Comparison of ENCODE assay signal across 8 cellular contexts in the genomic region with DNA sequence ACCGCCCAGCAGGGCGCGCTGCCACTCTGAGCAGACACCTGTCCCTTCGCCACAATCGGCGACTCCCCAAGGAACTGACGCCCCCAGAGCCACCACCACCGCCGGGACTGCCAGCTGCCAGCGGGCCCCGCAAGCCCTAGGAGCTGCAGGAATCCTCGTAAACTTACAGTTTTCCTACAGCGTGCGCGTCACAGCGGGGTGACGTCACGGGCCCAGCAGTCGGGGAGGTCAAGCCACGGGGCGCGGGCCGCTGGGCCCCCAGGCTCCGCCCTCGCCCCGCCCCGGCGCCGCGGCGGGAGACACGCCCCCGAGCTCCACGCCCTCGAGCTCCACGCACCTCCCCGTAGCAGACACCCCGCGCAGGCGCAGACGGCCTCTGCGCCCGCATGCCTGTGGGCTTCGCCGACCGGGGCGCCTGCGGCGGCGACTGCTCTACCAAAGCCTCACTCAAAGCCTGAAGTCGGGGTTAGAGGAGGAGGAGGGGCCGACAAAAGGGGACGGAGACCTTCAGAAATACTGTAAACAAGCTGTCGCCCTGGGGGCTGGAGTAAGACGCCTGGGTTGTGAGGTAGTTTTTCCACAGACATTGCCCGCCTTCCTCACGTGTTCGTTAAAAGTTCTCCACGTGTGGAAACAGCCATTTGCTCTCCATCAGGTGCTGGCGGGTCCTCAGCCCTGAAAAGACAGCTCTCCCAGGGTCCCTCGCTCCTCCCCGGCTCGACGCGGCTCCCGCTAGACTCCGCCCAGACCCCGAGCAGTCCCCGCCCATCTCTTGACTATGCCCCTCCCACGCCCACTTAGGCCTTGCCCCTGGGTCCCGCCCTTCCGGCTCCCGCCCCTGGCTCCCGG. TPM values are rescaled to one million over a fixed set of nuclear protein-coding genes. Genes with fewer than 3 reads are reported as not detected.
A peak's percentile ranks its signal among the peaks of the same experiment; 100 is the strongest.
DNase-seq lines count a peak whose midpoint lies in the region; ATAC-seq and TF ChIP-seq lines count a peak whose summit lies in the region.

A gene with protein sequence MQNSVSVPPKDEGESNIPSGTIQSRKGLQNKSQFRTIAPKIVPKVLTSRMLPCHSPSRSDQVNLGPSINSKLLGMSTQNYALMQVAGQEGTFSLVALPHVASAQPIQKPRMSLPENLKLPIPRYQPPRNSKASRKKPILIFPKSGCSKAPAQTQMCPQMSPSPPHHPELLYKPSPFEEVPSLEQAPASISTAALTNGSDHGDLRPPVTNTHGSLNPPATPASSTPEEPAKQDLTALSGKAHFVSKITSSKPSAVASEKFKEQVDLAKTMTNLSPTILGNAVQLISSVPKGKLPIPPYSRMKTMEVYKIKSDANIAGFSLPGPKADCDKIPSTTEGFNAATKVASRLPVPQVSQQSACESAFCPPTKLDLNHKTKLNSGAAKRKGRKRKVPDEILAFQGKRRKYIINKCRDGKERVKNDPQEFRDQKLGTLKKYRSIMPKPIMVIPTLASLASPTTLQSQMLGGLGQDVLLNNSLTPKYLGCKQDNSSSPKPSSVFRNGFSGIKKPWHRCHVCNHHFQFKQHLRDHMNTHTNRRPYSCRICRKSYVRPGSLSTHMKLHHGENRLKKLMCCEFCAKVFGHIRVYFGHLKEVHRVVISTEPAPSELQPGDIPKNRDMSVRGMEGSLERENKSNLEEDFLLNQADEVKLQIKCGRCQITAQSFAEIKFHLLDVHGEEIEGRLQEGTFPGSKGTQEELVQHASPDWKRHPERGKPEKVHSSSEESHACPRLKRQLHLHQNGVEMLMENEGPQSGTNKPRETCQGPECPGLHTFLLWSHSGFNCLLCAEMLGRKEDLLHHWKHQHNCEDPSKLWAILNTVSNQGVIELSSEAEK (minus strand): TSS at position 200 of the 849 bp plus-strand sequence. CDS start 154,831 bp downstream, outside the sequence.

- H3K4me1 ChIP-seq in BE2C, result no peaks in the 10 kb centered on the region

- peak; percentile 60 for TF ChIP-seq POLR2A in GM19099 (IDR thresholded peaks at IDR 0.05; ENCODE audit: extremely low read depth, insufficient read length, low read depth)

- H3K9me3 ChIP-seq in BE2C, result no peaks in the 10 kb centered on the region

- H3K27me3 Mint-ChIP-seq in chondrocyte (ENCODE audit: low read depth), result no peaks in the 10 kb centered on the region

- H3K9me3 Mint-ChIP-seq in chondrocyte (ENCODE audit: low read depth), result peaks cover 3% of the 10 kb centered on the region

- peak; percentile 50 for TF ChIP-seq CTCF in BE2C (IDR thresholded peaks at IDR 0.05; ENCODE audit: low read depth, low read length)
- TF ChIP-seq CTCF in chondrocyte (IDR thresholded peaks at IDR 0.05), result peak; percentile 79

- peak; percentile 69 for ATAC-seq in HG03378 (IDR thresholded peaks at IDR 0.05; ENCODE audit: unreplicated experiment)

- peak within 1 kb of the TSS; percentile 99 for H3K27ac ChIP-seq in layer of hippocampus (ENCODE audit: low read depth, low read length)

- H3K27me3 ChIP-seq in BE2C (no peaks in the 10 kb centered on the region), layer of hippocampus (ENCODE audit: control insufficient read depth, insufficient read depth, low read length) (no peaks in the 10 kb centered on the region)

- peak within 1 kb of the TSS; percentile 77 for H3K4me3 Mint-ChIP-seq in chondrocyte (ENCODE audit: unreplicated experiment)

- peak within 1 kb of the TSS; percentile 80 for H3K4me3 ChIP-seq in BE2C (ENCODE audit: low read depth, low read length)

- peak within 1 kb of the TSS; percentile 99 for H3K27ac Mint-ChIP-seq in chondrocyte (ENCODE audit: unreplicated experiment)

- no peaks in the 10 kb centered on the region for H3K36me3 Mint-ChIP-seq in chondrocyte (ENCODE audit: low read depth)

- peaks cover 68% of the 10 kb centered on the region for H3K4me1 Mint-ChIP-seq in chondrocyte (ENCODE audit: low read depth)

- DNase-seq in BE2C, result peak; percentile 95
- peak; percentile 88 for DNase-seq in NCI-H460 (ENCODE audit: extremely low read depth, low read depth)
- DNase-seq in activated CD4-positive, alpha-beta T cell treated with anti-CD3 and anti-CD28 coated beads for 24 hours (ENCODE audit: low read depth in 2 of 2), result peak; percentile 91 to 93
- DNase-seq in chondrocyte (ENCODE audit: low spot score), result peak; percentile 98
- DNase-seq in stimulated activated CD4-positive, alpha-beta T cell treated with anti-CD3 and anti-CD28 coated beads, Interleukin-1b, Interleukin-23, amount 100 ng/mL, for 24 hours (ENCODE audit: low read depth in 4 of 4, low spot score in 1 of 4), result peak; percentile 88 to 95 (median 92)

- no peaks in the 10 kb centered on the region for H3K36me3 ChIP-seq in BE2C

RNA-seq across cellular contexts. Expression of the gene that starts here (rescaled TPM):
- 2.2 TPM for polyA plus RNA-seq in BE2C (2012; ENCODE audit: insufficient read depth, insufficient read length, low read depth)
- total RNA-seq in NCI-H460 (2014; rRNA removed; shearing (Covaris generic)), result 2.6 and 2.9 TPM in 2 replicates
- 0.92 and 1.1 TPM in 2 replicates for polyA plus RNA-seq in NCI-H460 (2014; cell fraction: nucleus; rRNA removed)
- 4.4 to 6.0 TPM (median 4.9 TPM) in 3 replicates for total RNA-seq in chondrocyte

Comparison
In these comparisons a context has a peak if more than half of its experiments do, and no peak if none do; other contexts are left out.
1. Peak in every context shown above with its lines: DNase-seq, ATAC-seq, H3K4me3 ChIP-seq and H3K27ac ChIP-seq.